Comparison of ENCODE assay signal across 1 cellular context in genomic region chr11:61536676-61537270, GRCh38.
TF ChIP-seq lines count a peak whose summit lies in the region.

No MANE protein-coding gene starts in this region.

TF ChIP-seq in H1, 55 proteins besides CTCF, POLR2A, EP300 and RAD21:
- TF ChIP-seq FOSL1 (IDR thresholded peaks at IDR 0.05; ENCODE audit: insufficient read depth, low read depth, low read length) (no peak), SIRT6 (IDR thresholded peaks at IDR 0.05; ENCODE audit: low read length) (no peak), BACH1 (IDR thresholded peaks at IDR 0.05; ENCODE audit: low read length) (no peak), YY1 (IDR thresholded peaks at IDR 0.05; ENCODE audit: low read depth, low read length) (0 out of 2 replicates have a peak, but pooled peaks have one; percentile 29), NANOG (IDR thresholded peaks at IDR 0.05; ENCODE audit: insufficient read depth, low read depth, low read length, poor library complexity, severe bottlenecking) (no peak)
TF ChIP-seq in H1: peak in this region for 1.
